8 cellular contexts compared by ENCODE assay signal in the genomic region with DNA sequence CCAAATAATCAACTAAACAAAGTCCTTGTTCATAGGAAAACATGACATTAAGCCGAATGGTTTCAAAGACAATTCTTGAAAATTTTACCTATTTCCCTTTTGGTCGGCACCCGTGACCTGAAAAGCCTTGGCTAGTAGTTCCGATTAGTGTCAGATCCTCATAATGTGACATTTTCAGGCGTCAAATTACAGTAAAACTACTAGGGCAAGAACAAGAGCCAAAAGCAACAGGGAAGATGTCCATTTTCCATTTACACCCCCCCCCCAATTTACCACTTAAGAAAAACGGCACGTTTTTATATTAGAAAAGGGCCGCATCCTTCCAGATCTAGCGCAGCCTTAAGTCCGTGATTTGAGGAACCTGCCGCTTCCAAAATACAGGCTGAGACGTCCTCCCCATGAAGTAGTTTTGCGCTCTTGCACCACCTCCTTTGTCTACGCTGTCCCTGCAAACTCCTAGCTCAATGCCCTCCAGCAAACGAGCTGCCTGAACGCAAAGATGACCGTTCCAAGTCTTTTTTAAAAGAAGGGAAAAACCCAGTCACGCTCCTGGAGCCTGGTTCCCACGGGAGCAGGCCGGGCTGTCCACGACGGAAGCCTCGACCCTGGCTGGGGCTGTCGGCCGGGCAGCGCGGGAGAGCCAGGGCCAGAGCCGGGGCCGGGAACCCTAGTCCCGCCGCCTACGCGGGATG. TPM values are rescaled to one million over a fixed set of nuclear protein-coding genes. Genes with fewer than 3 reads are reported as not detected.
A peak's percentile ranks its signal among the peaks of the same experiment; 100 is the strongest.
DNase-seq lines count a peak whose midpoint lies in the region; ATAC-seq, FAIRE-seq and TF ChIP-seq lines count a peak whose summit lies in the region.

No MANE protein-coding gene starts in this region.

- peak overlapping the region; percentile 88 for H3K4me3 Mint-ChIP-seq in stimulated activated naive CD8-positive, alpha-beta T cell treated with anti-CD3 and anti-CD28 coated beads, Interleukin-15, Interleukin-2, amounts not matched to agents 100 ng/mL and 50 ng/mL, for 24 hours

- TF ChIP-seq POLR2A in HepG2 (IDR thresholded peaks at IDR 0.05; ENCODE audit: insufficient read depth in 1 of 2, low read depth in 2 of 2, low read length in 2 of 2), result no peak

- TF ChIP-seq CTCF in HL-60 (IDR thresholded peaks at IDR 0.05; ENCODE audit: insufficient read depth, low read length) (no peak), dorsolateral prefrontal cortex (IDR thresholded peaks at IDR 0.05 in 54 of 56, conservative IDR thresholded peaks at IDR 0.05 in 2 of 56; ENCODE audit: low read depth in 1 of 56, partially characterized antibody in 56 of 56) (peak in 2 of 56 donors; percentile 4 to 16), HepG2 (CRISPR knock-in tag; IDR thresholded peaks at IDR 0.05) (no peak)

- H3K4me2 ChIP-seq in HepG2 (ENCODE audit: low read depth, low read length), result peak overlapping the region; percentile 92

- ATAC-seq in HepG2, result peak; percentile 63
- no peak for ATAC-seq in GM21717 (IDR thresholded peaks at IDR 0.05; ENCODE audit: unreplicated experiment)
- ATAC-seq in GM18867 (IDR thresholded peaks at IDR 0.05; ENCODE audit: unreplicated experiment), result no peak

- no peak for FAIRE-seq in HepG2 (lab: Jason Lieb, UNC)

- H3K9me3 ChIP-seq in HepG2 (ENCODE audit: low read length), result 0 out of 2 replicates have a peak, but pooled peaks cover 4% of the 10 kb centered on the region

- TF ChIP-seq RAD21 in HepG2 (CRISPR knock-in tag; IDR thresholded peaks at IDR 0.05), result no peak

- 2% methylated on average over 18 of the region's 33 CpGs for WGBS in HepG2 (ENCODE audit: low lambda C conversion rate)

- H3K36me3 ChIP-seq in HepG2 (replicated peaks in 1 of 2; ENCODE audit: control insufficient read depth in 1 of 2, insufficient read depth in 2 of 2, low read length in 2 of 2), result no peaks in the 10 kb centered on the region

- POLR2A ChIA-PET in HepG2 (lab: Yijun Ruan, JAX), result no interaction called here

- peaks cover 14% of the 10 kb centered on the region; the same call in 1 of the 2 replicates for H4K20me1 ChIP-seq in HepG2 (ENCODE audit: insufficient read depth, low read length)

- TF ChIP-seq EP300 in HepG2 (IDR thresholded peaks at IDR 0.05; ENCODE audit: low read depth in 2 of 2, low read length in 2 of 2) (no peak), HepG2 (CRISPR knock-in tag; IDR thresholded peaks at IDR 0.05; ENCODE audit: borderline replicate concordance) (no peak)

- H3K4me1 Mint-ChIP-seq in stimulated activated naive CD8-positive, alpha-beta T cell treated with anti-CD3 and anti-CD28 coated beads, Interleukin-15, Interleukin-2, amounts not matched to agents 100 ng/mL and 50 ng/mL, for 24 hours (ENCODE audit: low read depth), result peaks cover 24% of the 10 kb centered on the region

- peaks cover 3% of the 10 kb centered on the region for H3K9me3 Mint-ChIP-seq in stimulated activated naive CD8-positive, alpha-beta T cell treated with anti-CD3 and anti-CD28 coated beads, Interleukin-15, Interleukin-2, amounts not matched to agents 100 ng/mL and 50 ng/mL, for 24 hours

- no peaks in the 10 kb centered on the region for H3K27me3 ChIP-seq in HL-60 (ENCODE audit: insufficient read depth, poor library complexity, severe bottlenecking)
- H3K27me3 ChIP-seq in dorsolateral prefrontal cortex, result no peaks in the 10 kb centered on the region
- H3K27me3 ChIP-seq in HepG2 (ENCODE audit: control insufficient read depth in 1 of 2, insufficient read depth in 2 of 2, low read length in 2 of 2), result peaks cover 0 to 15% of the 10 kb centered on the region in 2 experiments; a peak in 3 of 5 replicates

- H3K4me3 ChIP-seq in HL-60 (replicated peaks; ENCODE audit: insufficient read depth, low read length) (peak overlapping the region; percentile 71), dorsolateral prefrontal cortex (peak overlapping the region; percentile 50 to 99 (median 94)), HepG2 (replicated peaks in 1 of 3; ENCODE audit: insufficient read depth in 1 of 3, low read depth in 2 of 3, low read length in 3 of 3) (peak overlapping the region; percentile 71 to 91 (median 85))

- intact Hi-C loops in dorsolateral prefrontal cortex (cut with DNase I) (loop anchor here (5.0 kb wide), 6 partner anchors 44 to 249 kb away; a partner anchor contains a TSS), HepG2 (cut with micrococcal nuclease; ENCODE audit: unreplicated experiment) (loop anchor here (5.0 kb wide), 1 partner anchor 164 kb away; a partner anchor contains a TSS)

- peaks cover 33% of the 10 kb centered on the region for H3K79me2 ChIP-seq in HepG2 (ENCODE audit: insufficient read depth, low read length)

- peak; percentile 46 for DNase-seq in ELR (ENCODE audit: low read depth)
- DNase-seq in HL-60 (ENCODE audit: low read depth in 1 of 2, low spot score in 1 of 2), result peak in 1 of 2 experiments; percentile 81
- peak; percentile 64 for DNase-seq in SW480 (ENCODE audit: low spot score)
- peak in 4 of 10 donors; percentile 41 to 62 (median 46) for DNase-seq in dorsolateral prefrontal cortex
- DNase-seq in HepG2 (ENCODE audit: low spot score), result no peak

- no peak overlapping the region for H2AFZ ChIP-seq in HepG2 (ENCODE audit: low read length)

- peak overlapping the region; percentile 79 for H3K9ac ChIP-seq in HepG2 (ENCODE audit: insufficient read depth, low read depth, low read length)

- no peaks in the 10 kb centered on the region for H3K36me3 Mint-ChIP-seq in stimulated activated naive CD8-positive, alpha-beta T cell treated with anti-CD3 and anti-CD28 coated beads, Interleukin-15, Interleukin-2, amounts not matched to agents 100 ng/mL and 50 ng/mL, for 24 hours (ENCODE audit: low read depth)

- CTCF ChIA-PET in HepG2 (lab: Yijun Ruan, JAX; ENCODE audit: low intra/inter-chr PET ratio, low total read pairs), result no interaction called here

- H3K27me3 Mint-ChIP-seq in stimulated activated naive CD8-positive, alpha-beta T cell treated with anti-CD3 and anti-CD28 coated beads, Interleukin-15, Interleukin-2, amounts not matched to agents 100 ng/mL and 50 ng/mL, for 24 hours, result no peaks in the 10 kb centered on the region

- peaks cover 32% of the 10 kb centered on the region for H3K4me1 ChIP-seq in HepG2 (ENCODE audit: insufficient read depth, low read length)

- H3K27ac ChIP-seq in HL-60 (replicated peaks), result peak overlapping the region; percentile 89
- H3K27ac ChIP-seq in dorsolateral prefrontal cortex, result peak overlapping the region; percentile 84 to 99 (median 98)
- H3K27ac ChIP-seq in HepG2 (ENCODE audit: extremely low read length, insufficient read depth, low read length), result peak overlapping the region; percentile 56

- TSS peak; percentile 54 for BruUV-seq in HepG2 (replicated peaks; lab: Mats Ljungman, UMichigan)

- in situ Hi-C loops in HepG2 (cut with HindIII; ENCODE audit: extremely low pct_ligation_motif_present, low pct_unique_long_range_greater_than_20kb), result no loop called here

- H3K27ac Mint-ChIP-seq in stimulated activated naive CD8-positive, alpha-beta T cell treated with anti-CD3 and anti-CD28 coated beads, Interleukin-15, Interleukin-2, amounts not matched to agents 100 ng/mL and 50 ng/mL, for 24 hours, result peak overlapping the region; percentile 66

TF ChIP-seq in HepG2, 621 proteins besides CTCF, POLR2A, EP300 and RAD21 (continues in another document):
- TF ChIP-seq ZNF598 (CRISPR knock-in tag; IDR thresholded peaks at IDR 0.05; ENCODE audit: borderline replicate concordance) (peak; percentile 16; the same call in 1 of the 2 replicates), HDAC1 (CRISPR knock-in tag; IDR thresholded peaks at IDR 0.05) (peak; percentile 56; the same call in 1 of the 2 replicates), HMG20A (CRISPR knock-in tag; IDR thresholded peaks at IDR 0.05; ENCODE audit: borderline replicate concordance) (0 out of 2 replicates have a peak, but pooled peaks have one; percentile 20), ZNF33A (CRISPR knock-in tag; IDR thresholded peaks at IDR 0.05; ENCODE audit: borderline replicate concordance) (no peak), SNAPC2 (CRISPR knock-in tag; IDR thresholded peaks at IDR 0.05) (0 out of 2 replicates have a peak, but pooled peaks have one; percentile 26), FOXO1 (CRISPR knock-in tag; IDR thresholded peaks at IDR 0.05) (no peak), ZNF547 (CRISPR knock-in tag; IDR thresholded peaks at IDR 0.05) (peak; percentile 49; the same call in 1 of the 2 replicates)
- TF ChIP-seq, protein P1, sequence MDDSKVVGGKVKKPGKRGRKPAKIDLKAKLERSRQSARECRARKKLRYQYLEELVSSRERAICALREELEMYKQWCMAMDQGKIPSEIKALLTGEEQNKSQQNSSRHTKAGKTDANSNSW (CRISPR knock-in tag; IDR thresholded peaks at IDR 0.05; ENCODE audit: borderline replicate concordance), result no peak

RNA-seq across cellular contexts. Expression of a gene that starts 0.7 kb away (rescaled TPM):
- total RNA-seq in dorsolateral prefrontal cortex (100 to 1,000 TPM in 119 of 120 experiments, 10 to 100 TPM in 1; 95.0 to 273 (median 136) TPM), HepG2 (2016; rRNA removed; fragmentation: Illumina TruSeq; extraction: Trizol) (21.3 and 28.2 TPM in 2 replicates)
- total RNA-seq in HepG2 (2016; cell fraction: cytosol; rRNA removed; fragmentation: Illumina TruSeq; extraction: Trizol; ENCODE audit: low read depth), result 51.1 and 56.5 TPM in 2 replicates
- total RNA-seq in HepG2 (2016; cell fraction: insoluble cytoplasmic fraction; rRNA removed; fragmentation: Illumina TruSeq; extraction: Trizol), result 20.7 and 27.0 TPM in 2 replicates
- total RNA-seq in HepG2 (2016; cell fraction: membrane; rRNA removed; fragmentation: Illumina TruSeq; extraction: Trizol), result 71.6 and 78.1 TPM in 2 replicates
- 19.2 and 22.9 TPM in 2 replicates for total RNA-seq in HepG2 (2016; cell fraction: nucleus; rRNA removed; fragmentation: Illumina TruSeq; extraction: Trizol)
- 25.9 and 28.3 TPM in 2 replicates for polyA plus RNA-seq in HepG2 (2011; rRNA removed)
- polyA plus RNA-seq in HepG2 (2011; cell fraction: cytosol; rRNA removed), result 21.0 and 26.9 TPM in 2 replicates
- polyA plus RNA-seq in HepG2 (2011; cell fraction: nucleus; rRNA removed), result 10.8 and 12.4 TPM in 2 replicates
- polyA plus RNA-seq in HepG2 (2012), result 21.3 and 23.0 TPM in 2 replicates
- 78.2 and 88.6 TPM in 2 replicates for polyA plus RNA-seq in HepG2 (2016; cell fraction: cytosol; fragmentation: Illumina TruSeq; extraction: Trizol; ENCODE audit: low read depth)
- polyA plus RNA-seq in HepG2 (2016; cell fraction: insoluble cytoplasmic fraction; fragmentation: Illumina TruSeq; extraction: Trizol; ENCODE audit: low read depth), result 31.6 and 34.3 TPM in 2 replicates
- 86.4 and 87.9 TPM in 2 replicates for polyA plus RNA-seq in HepG2 (2016; cell fraction: membrane; fragmentation: Illumina TruSeq; extraction: Trizol; ENCODE audit: low read depth)
- polyA plus RNA-seq in HepG2 (2016; cell fraction: nucleus; fragmentation: Illumina TruSeq; extraction: Trizol; ENCODE audit: insufficient read depth, low read depth), result 38.8 and 41.1 TPM in 2 replicates
- polyA minus RNA-seq in HepG2 (2011; rRNA and poly(A)+ RNA removed; ENCODE audit: low replicate concordance), result 12.5 and 16.7 TPM in 2 replicates
- 12.9 and 13.1 TPM in 2 replicates for polyA minus RNA-seq in HepG2 (2011; cell fraction: cytosol; rRNA and poly(A)+ RNA removed)
- 18.3 and 20.1 TPM in 2 replicates for polyA minus RNA-seq in HepG2 (2011; cell fraction: nucleus; rRNA and poly(A)+ RNA removed)
